Comparison of ENCODE assay signal across 20 cellular contexts in genomic region chr11:22752908-22753310, GRCh38.
DNase-seq lines count a peak whose midpoint lies in the region; ATAC-seq, FAIRE-seq and TF ChIP-seq lines count a peak whose summit lies in the region.
"Had no signal": no experiment of that assay in that cellular context is flagged by ENCODE, and none has a peak within 500 bp of the region (broad histone marks: within the 10 kb centered on the region; RNA-seq: fewer than 3 reads in every experiment).

No MANE protein-coding gene starts in this region.

- H3K4me1 Mint-ChIP-seq in GM23338 = peaks cover 4% of the 10 kb centered on the region; the same call in 1 of the 3 replicates

- no peak overlapping the region for H3K4me2 ChIP-seq in GM23338
- no peak overlapping the region; the same call in 1 of the 2 replicates for H3K4me2 ChIP-seq in K562 (ENCODE audit: insufficient read depth, low read length)

- no peaks in the 10 kb centered on the region for H3K9me3 ChIP-seq in K562 (replicated peaks; ENCODE audit: control insufficient read depth, insufficient read depth, low read depth, low read length)
- no peaks in the 10 kb centered on the region for H3K9me3 ChIP-seq in small intestine (ENCODE audit: control insufficient read depth, low read depth)
- no peaks in the 10 kb centered on the region for H3K9me3 ChIP-seq in left ventricle myocardium inferior (replicated peaks)
- H3K9me3 ChIP-seq: breast epithelium, mucosa of descending colon, ovary, tibial nerve had no signal

- POLR2A ChIA-PET in K562 (lab: Yijun Ruan, JAX) = no interaction called here

- no peak for TF ChIP-seq RAD21 in K562 (CRISPR knock-in tag; conservative IDR thresholded peaks at IDR 0.05 in 1 of 2, IDR thresholded peaks at IDR 0.05 in 1 of 2)

- ATAC-seq in GM18868 (IDR thresholded peaks at IDR 0.05; ENCODE audit: unreplicated experiment) (peak; percentile 47), GM23338 (no peak), K562 (peak; percentile 71)
- ATAC-seq: mucosa of descending colon had no signal

- TF ChIP-seq POLR2A in K562 (conservative IDR thresholded peaks at IDR 0.05) = no peak

- H3K27ac ChIP-seq in GM23338 (ENCODE audit: low read depth) (no peak overlapping the region), K562 (ENCODE audit: extremely low read depth, low read depth, low read length) (peak overlapping the region; percentile 57; the same call in 1 of the 3 replicates), small intestine (ENCODE audit: low read depth in 1 of 2, low read length in 1 of 2) (no peak overlapping the region), left ventricle myocardium inferior (replicated peaks) (no peak overlapping the region)
- H3K27ac ChIP-seq: breast epithelium, ovary, tibial nerve had no signal

- intact Hi-C loops in K562 (cut with micrococcal nuclease) = no loop called here
- intact Hi-C loops in left ventricle myocardium inferior (cut with micrococcal nuclease) = no loop called here

- no peak for TF ChIP-seq CTCF in GM23338 (conservative IDR thresholded peaks at IDR 0.05; ENCODE audit: low read depth in 2 of 2)
- TF ChIP-seq CTCF in K562 (IDR thresholded peaks at IDR 0.05 in 2 of 3, conservative IDR thresholded peaks at IDR 0.05 in 1 of 3; ENCODE audit: insufficient read depth in 2 of 3, low read depth in 1 of 3, low read length in 3 of 3) = no peak
- no peak for TF ChIP-seq CTCF in left ventricle myocardium inferior (IDR thresholded peaks at IDR 0.05; ENCODE audit: borderline replicate concordance)

- no peaks in the 10 kb centered on the region for H3K27me3 Mint-ChIP-seq in GM23338 (ENCODE audit: insufficient read depth, low read depth, poor library complexity)

- FAIRE-seq in K562 (lab: Jason Lieb, UNC) (no peak), small intestine (lab: Jason Lieb, UNC) (no peak), urothelium cell line (lab: Jason Lieb, UNC) (no peak)
- FAIRE-seq: keratinocyte had no signal

- no peak overlapping the region for H3K4me3 ChIP-seq in GM23338
- no peak overlapping the region for H3K4me3 ChIP-seq in K562
- H3K4me3 ChIP-seq in small intestine (ENCODE audit: low read depth in 1 of 2, low read length in 2 of 2) = no peak overlapping the region
- no peak overlapping the region for H3K4me3 ChIP-seq in left ventricle myocardium inferior
- H3K4me3 ChIP-seq: breast epithelium, mucosa of descending colon, ovary, tibial nerve had no signal

- H3F3A ChIP-seq in GM23338 (replicated peaks; ENCODE audit: low read depth) = no peaks in the 10 kb centered on the region

- no peaks in the 10 kb centered on the region for H4K20me1 ChIP-seq in GM23338 (replicated peaks; ENCODE audit: insufficient read depth)
- no peaks in the 10 kb centered on the region for H4K20me1 ChIP-seq in K562 (replicated peaks; ENCODE audit: control insufficient read depth, insufficient read depth, low read length)

- H3K9me2 ChIP-seq in GM23338 (ENCODE audit: insufficient read depth) = no peaks in the 10 kb centered on the region

- 4% methylated on average over 3 of the region's 3 CpGs for WGBS in K562 (ENCODE audit: insufficient coverage, low coverage, missing lambda C conversion rate)
- 73 to 79% (median 74%) methylated on average over 3 of the region's 3 CpGs for WGBS in small intestine, 3 donors

- H3K4me3 Mint-ChIP-seq in GM23338 = no peak overlapping the region
- H3K4me3 Mint-ChIP-seq: activated CD4-positive, alpha-beta T cell treated with anti-CD3 and anti-CD28 coated beads, Interleukin-2, amount 10 ng/mL, durations not matched to agents 24 days and 14 days had no signal

- TF ChIP-seq EP300 in K562 (IDR thresholded peaks at IDR 0.05; ENCODE audit: low read length) = peak; percentile 85

- H3K9ac ChIP-seq in K562 (ENCODE audit: insufficient read depth in 1 of 2, low read depth in 2 of 2, low read length in 2 of 2) = no peak overlapping the region

- no peaks in the 10 kb centered on the region for H3K79me2 ChIP-seq in GM23338 (replicated peaks; ENCODE audit: insufficient read depth)
- no peaks in the 10 kb centered on the region for H3K79me2 ChIP-seq in K562 (ENCODE audit: control insufficient read depth, insufficient read depth, low read length)

- H3K27me3 ChIP-seq in GM23338 (ENCODE audit: insufficient read depth) (no peaks in the 10 kb centered on the region), K562 (ENCODE audit: control insufficient read depth in 2 of 2, insufficient read depth in 2 of 2, low read length in 2 of 2) (no peaks in the 10 kb centered on the region), small intestine (ENCODE audit: control insufficient read depth in 2 of 2, insufficient read depth in 2 of 2, low read length in 2 of 2) (no peaks in the 10 kb centered on the region), left ventricle myocardium inferior (ENCODE audit: low read depth) (no peaks in the 10 kb centered on the region)
- H3K27me3 ChIP-seq: breast epithelium, ovary, tibial nerve had no signal

- H3K36me3 Mint-ChIP-seq in GM23338 (ENCODE audit: low read depth) = no peaks in the 10 kb centered on the region
- H3K36me3 Mint-ChIP-seq: activated naive CD4-positive, alpha-beta T cell treated with anti-CD3 and anti-CD28 coated beads, Interleukin-2, amount 50 U/mL, for 72 hours had no signal

- in situ Hi-C loops in K562 (cut with MboI) = no loop called here

- no peak for DNase-seq in GM23338 (ENCODE audit: low spot score)
- peak; percentile 69 for DNase-seq in NCI-H2107 (lab: John Stamatoyannopoulos, UW)
- peak in 2 of 4 experiments; percentile 27 to 74 for DNase-seq in K562 (ENCODE audit: extremely low read depth in 1 of 4, low spot score in 3 of 4)
- DNase-seq in small intestine = no peak
- DNase-seq in urothelium cell line (ENCODE audit: low spot score) = no peak
- DNase-seq in dermis blood vessel endothelial cell = no peak
- DNase-seq in left ventricle myocardium inferior = no peak
- DNase-seq: activated CD4-positive, alpha-beta T cell treated with anti-CD3 and anti-CD28 coated beads, Interleukin-2, amount 10 ng/mL, durations not matched to agents 24 days and 14 days; DMS153; Karpas-422; mucosa of descending colon; NCI-H1694 treated with DMSO at 0.1 percent for 48 hours; ovary; SHP77 treated with DMSO at 0.1 percent for 48 hours; stimulated activated CD4-positive, alpha-beta T cell treated with anti-CD3 and anti-CD28 coated beads, Interleukin-4, amount 100 ng/mL, for 24 hours had no signal

- BruUV-seq in K562 (replicated peaks; lab: Mats Ljungman, UMichigan) = no TSS peak

- CTCF ChIA-PET in K562 (lab: Yijun Ruan, JAX; ENCODE audit: low intra/inter-chr PET ratio) = no interaction called here

- H2AFZ ChIP-seq in GM23338 = no peak overlapping the region
- H2AFZ ChIP-seq in K562 (ENCODE audit: low read depth, low read length) = no peak overlapping the region

- H3K27ac Mint-ChIP-seq in GM23338 = 0 out of 2 replicates have a peak overlapping the region, but pooled peaks have one; percentile 74
- H3K27ac Mint-ChIP-seq: activated CD4-positive, alpha-beta T cell treated with anti-CD3 and anti-CD28 coated beads, Interleukin-2, amount 10 ng/mL, durations not matched to agents 24 days and 14 days had no signal

- H3K36me3 ChIP-seq in GM23338 (ENCODE audit: insufficient read depth) (no peaks in the 10 kb centered on the region), K562 (ENCODE audit: control insufficient read depth, insufficient read depth, low read length) (no peaks in the 10 kb centered on the region), small intestine (ENCODE audit: control insufficient read depth in 2 of 2, insufficient read depth in 2 of 2, low read length in 2 of 2) (no peaks in the 10 kb centered on the region), left ventricle myocardium inferior (no peaks in the 10 kb centered on the region)
- H3K36me3 ChIP-seq: breast epithelium, ovary, tibial nerve had no signal

- no peaks in the 10 kb centered on the region for H3K9me1 ChIP-seq in K562 (ENCODE audit: control insufficient read depth, insufficient read depth, low read length)

- no peaks in the 10 kb centered on the region for H3K9me3 Mint-ChIP-seq in GM23338
- H3K9me3 Mint-ChIP-seq: activated CD4-positive, alpha-beta T cell treated with anti-CD3 and anti-CD28 coated beads, Interleukin-2, amount 10 ng/mL, durations not matched to agents 24 days and 14 days; activated naive CD4-positive, alpha-beta T cell treated with anti-CD3 and anti-CD28 coated beads, Interleukin-2, amount 50 U/mL, for 72 hours had no signal

- H3K4me1 ChIP-seq in GM23338 (ENCODE audit: insufficient read depth) (no peaks in the 10 kb centered on the region), K562 (replicated peaks in 1 of 2; ENCODE audit: control insufficient read depth in 2 of 2, insufficient read depth in 2 of 2, low read length in 2 of 2) (no peaks in the 10 kb centered on the region; a peak in 2 of 5 replicates), small intestine (ENCODE audit: control insufficient read depth in 2 of 2, insufficient read depth in 1 of 2, low read depth in 1 of 2, low read length in 1 of 2) (no peaks in the 10 kb centered on the region), left ventricle myocardium inferior (peaks cover 10% of the 10 kb centered on the region)
- H3K4me1 ChIP-seq: breast epithelium, tibial nerve had no signal

TF ChIP-seq in GM23338, 12 proteins besides CTCF, POLR2A, EP300 and RAD21 (continues in another document):
- TF ChIP-seq JUNB (IDR thresholded peaks at IDR 0.05; ENCODE audit: unreplicated experiment) = no peak

TF ChIP-seq in K562, 482 proteins besides CTCF, POLR2A, EP300 and RAD21 (continues in another document):
- TF ChIP-seq ZBTB9 (CRISPR knock-in tag; IDR thresholded peaks at IDR 0.05) (no peak), NFXL1 (CRISPR knock-in tag; IDR thresholded peaks at IDR 0.05) (no peak), ZNF512 (tag; IDR thresholded peaks at IDR 0.05) (0 out of 2 replicates have a peak, but pooled peaks have one; percentile 1)
